In the genomic region with DNA sequence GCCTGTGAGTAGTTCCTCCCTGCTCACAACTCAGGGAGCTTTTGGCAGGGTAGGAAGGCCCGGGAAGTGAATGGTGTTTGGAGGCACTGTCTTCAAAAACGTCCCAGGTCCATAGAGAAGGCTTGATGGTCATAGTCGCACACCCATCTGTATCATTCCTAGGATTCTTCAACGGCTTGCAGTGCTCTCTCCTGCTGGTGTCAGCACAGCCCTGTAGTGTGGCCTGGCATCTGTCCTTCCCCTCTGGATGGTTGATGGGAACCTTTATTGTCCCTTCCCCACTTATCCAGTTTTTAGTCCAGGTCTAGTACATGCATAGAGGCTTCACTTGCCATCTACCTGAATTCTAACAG, we compare ENCODE assay signal across 2 cellular contexts.
TF ChIP-seq lines count a peak whose summit lies in the region.

No MANE protein-coding gene starts in this region.

TF ChIP-seq in IMR-90, 13 proteins besides CTCF, POLR2A, EP300 and RAD21:
- TF ChIP-seq CHD1 (IDR thresholded peaks at IDR 0.05; ENCODE audit: low read depth, low read length): no peak
- no peak for TF ChIP-seq MXI1 (IDR thresholded peaks at IDR 0.05; ENCODE audit: borderline replicate concordance, low read depth, low read length)
- TF ChIP-seq, protein P1, sequence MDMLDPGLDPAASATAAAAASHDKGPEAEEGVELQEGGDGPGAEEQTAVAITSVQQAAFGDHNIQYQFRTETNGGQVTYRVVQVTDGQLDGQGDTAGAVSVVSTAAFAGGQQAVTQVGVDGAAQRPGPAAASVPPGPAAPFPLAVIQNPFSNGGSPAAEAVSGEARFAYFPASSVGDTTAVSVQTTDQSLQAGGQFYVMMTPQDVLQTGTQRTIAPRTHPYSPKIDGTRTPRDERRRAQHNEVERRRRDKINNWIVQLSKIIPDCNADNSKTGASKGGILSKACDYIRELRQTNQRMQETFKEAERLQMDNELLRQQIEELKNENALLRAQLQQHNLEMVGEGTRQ (IDR thresholded peaks at IDR 0.05; ENCODE audit: low read depth, low read length): no peak
- TF ChIP-seq FOS (IDR thresholded peaks at IDR 0.05; ENCODE audit: low read depth, low read length): no peak
- no peak for TF ChIP-seq BHLHE40 (IDR thresholded peaks at IDR 0.05; ENCODE audit: low read depth, low read length)
- TF ChIP-seq MAZ (IDR thresholded peaks at IDR 0.05; ENCODE audit: borderline replicate concordance, low read depth, low read length): no peak
- no peak for TF ChIP-seq SMC3 (IDR thresholded peaks at IDR 0.05; ENCODE audit: low read depth, low read length)
- TF ChIP-seq RCOR1 (IDR thresholded peaks at IDR 0.05; ENCODE audit: insufficient replicate concordance, low read length): no peak
- no peak for TF ChIP-seq RFX5 (IDR thresholded peaks at IDR 0.05; ENCODE audit: low read depth, low read length)
- TF ChIP-seq CEBPB (IDR thresholded peaks at IDR 0.05; ENCODE audit: low read depth, low read length): no peak
- TF ChIP-seq NFE2L2 (IDR thresholded peaks at IDR 0.05; ENCODE audit: low read depth, low read length): no peak
TF ChIP-seq in IMR-90: peak in this region for 0.

TF ChIP-seq in H1, 55 proteins besides CTCF, POLR2A, EP300 and RAD21:
- TF ChIP-seq SP2 (IDR thresholded peaks at IDR 0.05; ENCODE audit: low read length) (no peak), RXRA (IDR thresholded peaks at IDR 0.05; ENCODE audit: insufficient read depth, low read depth, low read length) (no peak), TAF1 (IDR thresholded peaks at IDR 0.05; ENCODE audit: low read depth, low read length) (no peak), TAF7 (optimal IDR thresholded peaks at IDR 0.05; ENCODE audit: borderline replicate concordance, low read depth, low read length) (no peak), SP1 (IDR thresholded peaks at IDR 0.05; ENCODE audit: low read depth, low read length) (no peak), SUZ12 (IDR thresholded peaks at IDR 0.05; ENCODE audit: low read length) (no peak), EZH2 (IDR thresholded peaks at IDR 0.05; ENCODE audit: low read depth, low read length, severe bottlenecking) (no peak), CHD7 (IDR thresholded peaks at IDR 0.05; ENCODE audit: insufficient replicate concordance, low read length) (no peak), EGR1 (IDR thresholded peaks at IDR 0.05; ENCODE audit: borderline replicate concordance, low read depth, low read length) (no peak), MAX (IDR thresholded peaks at IDR 0.05) (no peak), TCF12 (IDR thresholded peaks at IDR 0.05; ENCODE audit: low read depth, low read length) (no peak), SP4 (IDR thresholded peaks at IDR 0.05; ENCODE audit: low read length) (no peak), GTF2F1 (IDR thresholded peaks at IDR 0.05; ENCODE audit: borderline replicate concordance, low read depth, low read length) (no peak), CBX5 (IDR thresholded peaks at IDR 0.05; ENCODE audit: low read depth, low read length) (no peak)
TF ChIP-seq in H1: peak in this region for 0.
